In genomic region chr1:187911820-187912219, GRCh38 we compare ENCODE assay signal across 22 cellular contexts.
"Had no signal": no experiment of that assay in that cellular context is flagged by ENCODE, and none has a peak within 500 bp of the region (broad histone marks: within the 10 kb centered on the region; RNA-seq: fewer than 3 reads in every experiment).

No MANE protein-coding gene starts in this region.

- H3K4me1 ChIP-seq: esophagus squamous epithelium, gastroesophageal sphincter, neural progenitor cell, pancreas, tibial artery, upper lobe of left lung, uterus had no signal

- H3K27ac ChIP-seq: esophagus squamous epithelium, gastroesophageal sphincter, hepatocyte, neural progenitor cell, pancreas, tibial artery, upper lobe of left lung, uterus had no signal

- ATAC-seq: gastroesophageal sphincter; left colon; left ventricle myocardium superior; natural killer cell treated with Interleukin-12 subunit alpha and Interleukin-12 subunit beta and Interleukin-15 and Interleukin-18, amount 100 ng/mL, for 72 hours; pancreas; right cardiac atrium; stimulated activated memory B cell treated with anti-CD40 and anti-IgM and Interleukin-4, amounts not matched to agents 10 μg/mL and 1 μg/mL and 100 μg/mL, for 72 hours had no signal

- H3K36me3 ChIP-seq: esophagus squamous epithelium, gastroesophageal sphincter, neural progenitor cell, pancreas, tibial artery, upper lobe of left lung, uterus had no signal

- H3K4me3 ChIP-seq: esophagus squamous epithelium, gastroesophageal sphincter, hepatocyte, lung, neural progenitor cell, pancreas, tibial artery, upper lobe of left lung, uterus had no signal

- H3K27me3 ChIP-seq: esophagus squamous epithelium, gastroesophageal sphincter, hepatocyte, neural progenitor cell, pancreas, tibial artery, upper lobe of left lung, uterus had no signal

- DNase-seq: dermis blood vessel endothelial cell; esophagus squamous epithelium; foreskin fibroblast; kidney; left colon; left ventricle myocardium superior; mesenchymal stem cell; midbrain; nucleus accumbens; pancreas; right cardiac atrium; small intestine; stimulated activated CD4-positive, alpha-beta T cell treated with anti-CD3 and anti-CD28 coated beads, Interleukin-2, amount 100 ng/mL, for 48 hours; tibial artery; upper lobe of left lung; uterus had no signal

- H3K9me3 ChIP-seq: esophagus squamous epithelium, gastroesophageal sphincter, pancreas, tibial artery, upper lobe of left lung, uterus had no signal
